17 cellular contexts compared by ENCODE assay signal in genomic region chr9:16026886-16027285, GRCh38.
DNase-seq lines count a peak whose midpoint lies in the region; TF ChIP-seq lines count a peak whose summit lies in the region.
"Had no signal": no experiment of that assay in that cellular context is flagged by ENCODE, and none has a peak within 500 bp of the region (broad histone marks: within the 10 kb centered on the region; RNA-seq: fewer than 3 reads in every experiment).

No MANE protein-coding gene starts in this region.

- no peak for TF ChIP-seq CTCF in fibroblast of lung (conservative IDR thresholded peaks at IDR 0.05 in 1 of 2, IDR thresholded peaks at IDR 0.05 in 1 of 2; ENCODE audit: low read depth in 1 of 2, low read length in 2 of 2)

- DNase-seq in Daoy (ENCODE audit: low read depth) = peak; percentile 20
- DNase-seq in ELR (ENCODE audit: low read depth) = peak; percentile 24
- DNase-seq in RPMI7951 (ENCODE audit: low read depth) = peak; percentile 43
- peak; percentile 70 to 72 for DNase-seq in fibroblast of lung (ENCODE audit: low read depth in 2 of 2)
- no peak for DNase-seq in DMS114 treated with DMSO at 0.1 percent for 48 hours (lab: John Stamatoyannopoulos, UW; ENCODE audit: unreplicated experiment)
- no peak for DNase-seq in stimulated activated CD4-positive, alpha-beta T cell treated with anti-CD3 and anti-CD28 coated beads, Interleukin-4, amount 100 ng/mL, for 24 hours
- DNase-seq in dermis blood vessel endothelial cell = no peak
- DNase-seq: 8988T; Calu3; CD8-positive, alpha-beta T cell; DMS53; DND-41; GM23248; HCEC 1CT; KG1 had no signal

- no peaks in the 10 kb centered on the region for H3K27me3 ChIP-seq in fibroblast of lung (ENCODE audit: control insufficient read depth, insufficient read depth, low read length)

- no peak overlapping the region for H3K4me3 ChIP-seq in fibroblast of lung (replicated peaks in 1 of 4; ENCODE audit: control extremely low read depth in 1 of 4, insufficient read depth in 1 of 4, low read depth in 3 of 4, low read length in 4 of 4)
- H3K4me3 ChIP-seq: BLaER1 treated with 17β-estradiol and CSF1 and Interleukin-3, amounts not matched to agents 10 nM and 100 nM; GM12878; GM23248 had no signal

- H3K9me3 ChIP-seq in fibroblast of lung (ENCODE audit: control insufficient read depth, insufficient read depth, low read depth, low read length) = no peaks in the 10 kb centered on the region
- H3K9me3 ChIP-seq: BLaER1 treated with 17β-estradiol and CSF1 and Interleukin-3, amounts not matched to agents 10 nM and 100 nM had no signal

- no peaks in the 10 kb centered on the region for H3K79me2 ChIP-seq in fibroblast of lung (ENCODE audit: control insufficient read depth, insufficient read depth, low read length)

- H2AFZ ChIP-seq in fibroblast of lung (ENCODE audit: low read length) = no peak overlapping the region
- H2AFZ ChIP-seq: GM23248 had no signal

- no peaks in the 10 kb centered on the region for H3K36me3 ChIP-seq in fibroblast of lung (ENCODE audit: control insufficient read depth, insufficient read depth, low read length)
- H3K36me3 ChIP-seq: BLaER1 treated with 17β-estradiol and CSF1 and Interleukin-3, amounts not matched to agents 10 nM and 100 nM had no signal

- no peak overlapping the region for H3K27ac ChIP-seq in fibroblast of lung (ENCODE audit: insufficient read depth, low read length)
- H3K27ac ChIP-seq: BLaER1 treated with 17β-estradiol and CSF1 and Interleukin-3, amounts not matched to agents 10 nM and 100 nM; GM23248 had no signal

- no peaks in the 10 kb centered on the region for H4K20me1 ChIP-seq in fibroblast of lung (ENCODE audit: control insufficient read depth, extremely low read depth, insufficient read depth, low read length)

- H3K4me2 ChIP-seq in fibroblast of lung (ENCODE audit: extremely low read depth, insufficient read depth, low read length) = no peak overlapping the region
- H3K4me2 ChIP-seq: BLaER1 treated with 17β-estradiol and CSF1 and Interleukin-3, amounts not matched to agents 10 nM and 100 nM had no signal

- H3K9ac ChIP-seq in fibroblast of lung (ENCODE audit: insufficient read depth, low read length) = no peak overlapping the region
- H3K9ac ChIP-seq: BLaER1 treated with 17β-estradiol and CSF1 and Interleukin-3, amounts not matched to agents 10 nM and 100 nM; GM23248 had no signal

- H3K4me1 ChIP-seq in fibroblast of lung (ENCODE audit: control insufficient read depth, extremely low read depth, insufficient read depth, low read length) = peaks cover 9% of the 10 kb centered on the region

Comparison
In these comparisons a context has a peak if more than half of its experiments do, and no peak if none do; other contexts are left out.
1. DNase-seq: peak in Daoy (single experiment), ELR (single experiment), RPMI7951 (single experiment) and fibroblast of lung (2 of 2); none in DMS114 treated with DMSO at 0.1 percent for 48 hours (single experiment), stimulated activated CD4-positive, alpha-beta T cell treated with anti-CD3 and anti-CD28 coated beads, Interleukin-4, amount 100 ng/mL, for 24 hours (single experiment) and dermis blood vessel endothelial cell (single experiment).